ENCODE assay signal across 8 cellular contexts in genomic region chr19:42229855-42230331, GRCh38. TPM values are rescaled to one million over a fixed set of nuclear protein-coding genes. Genes with fewer than 3 reads are reported as not detected.
A peak's percentile ranks its signal among the peaks of the same experiment; 100 is the strongest.
DNase-seq lines count a peak whose midpoint lies in the region; ATAC-seq, FAIRE-seq and TF ChIP-seq lines count a peak whose summit lies in the region.
"Had no signal": no experiment of that assay in that cellular context is flagged by ENCODE, and none has a peak within 500 bp of the region (broad histone marks: within the 10 kb centered on the region; RNA-seq: fewer than 3 reads in every experiment).

No MANE protein-coding gene starts in this region.

- H3K27me3 Mint-ChIP-seq in stimulated activated naive CD8-positive, alpha-beta T cell treated with anti-CD3 and anti-CD28 coated beads, Interleukin-15, amount 100 ng/mL, for 72 hours: no peaks in the 10 kb centered on the region

- H3K9me3 ChIP-seq in K562 (replicated peaks; ENCODE audit: control insufficient read depth, insufficient read depth, low read depth, low read length): no peaks in the 10 kb centered on the region
- H3K9me3 ChIP-seq in gastroesophageal sphincter: no peaks in the 10 kb centered on the region

- peak overlapping the region; percentile 75 for H3K27ac ChIP-seq in K562 (ENCODE audit: extremely low read depth, low read depth, low read length)
- peak overlapping the region in 2 of 4 donors; percentile 14 to 20 for H3K27ac ChIP-seq in gastroesophageal sphincter

- H3K4me3 ChIP-seq in K562 (no peak overlapping the region), gastroesophageal sphincter (no peak overlapping the region)

- H3K4me1 Mint-ChIP-seq in stimulated activated naive CD8-positive, alpha-beta T cell treated with anti-CD3 and anti-CD28 coated beads, Interleukin-15, amount 100 ng/mL, for 72 hours: peaks cover 63% of the 10 kb centered on the region

- TF ChIP-seq CTCF in K562 (IDR thresholded peaks at IDR 0.05 in 2 of 3, conservative IDR thresholded peaks at IDR 0.05 in 1 of 3; ENCODE audit: insufficient read depth in 2 of 3, low read depth in 1 of 3, low read length in 3 of 3) (no peak), gastroesophageal sphincter (IDR thresholded peaks at IDR 0.05) (no peak)

- peaks cover 34% of the 10 kb centered on the region for H4K20me1 ChIP-seq in K562 (replicated peaks; ENCODE audit: control insufficient read depth, insufficient read depth, low read length)

- H3K4me2 ChIP-seq in K562 (ENCODE audit: insufficient read depth, low read length): peak overlapping the region; percentile 69

- POLR2A ChIA-PET in K562 (lab: Yijun Ruan, JAX): interaction anchor here (0.6 to 7.2 kb wide), 4 partner anchors 10 to 17 kb away, joined by 3 to 116 read pairs (median 16); partner anchors contain the start of genes DEDD2, GSK3A and ZNF526

- ATAC-seq in Right ventricle myocardium superior (ENCODE audit: poor library complexity) (no peak), left cardiac atrium (no peak), K562 (peak; percentile 94), gastroesophageal sphincter (no peak)
- ATAC-seq in stimulated activated naive CD8-positive, alpha-beta T cell treated with anti-CD3 and anti-CD28 coated beads, Interleukin-15, amount 100 ng/mL, for 72 hours: no peak

- H3K36me3 ChIP-seq in K562 (ENCODE audit: control insufficient read depth, insufficient read depth, low read length) (peaks cover 97% of the 10 kb centered on the region), gastroesophageal sphincter (peaks cover 0 to 100% of the 10 kb centered on the region in 2 donors)

- H3K4me1 ChIP-seq in K562 (replicated peaks in 1 of 2; ENCODE audit: control insufficient read depth in 2 of 2, insufficient read depth in 2 of 2, low read length in 2 of 2): peaks cover 21 to 40% of the 10 kb centered on the region in 2 experiments
- peaks cover 0 to 19% (median 3%) of the 10 kb centered on the region in 3 donors for H3K4me1 ChIP-seq in gastroesophageal sphincter

- no peak overlapping the region for H3K4me3 Mint-ChIP-seq in stimulated activated naive CD8-positive, alpha-beta T cell treated with anti-CD3 and anti-CD28 coated beads, Interleukin-15, amount 100 ng/mL, for 72 hours

- in situ Hi-C loops in K562 (cut with MboI): no loop called here

- H3K27ac Mint-ChIP-seq in stimulated activated naive CD8-positive, alpha-beta T cell treated with anti-CD3 and anti-CD28 coated beads, Interleukin-15, amount 100 ng/mL, for 72 hours: peak overlapping the region; percentile 49 to 72

- peak overlapping the region; percentile 37 to 74 for H3K9ac ChIP-seq in K562 (ENCODE audit: insufficient read depth in 1 of 2, low read depth in 2 of 2, low read length in 2 of 2)

- TF ChIP-seq POLR2A in K562 (conservative IDR thresholded peaks at IDR 0.05) (peak; percentile 59), gastroesophageal sphincter (IDR thresholded peaks at IDR 0.05) (no peak)

- peak; percentile 99 for FAIRE-seq in K562 (lab: Jason Lieb, UNC)

- H2AFZ ChIP-seq in K562 (ENCODE audit: low read depth, low read length): no peak overlapping the region

- TF ChIP-seq EP300 in K562 (IDR thresholded peaks at IDR 0.05; ENCODE audit: low read length): peak; percentile 32; the same call in 1 of the 2 replicates
- no peak for TF ChIP-seq EP300 in gastroesophageal sphincter (IDR thresholded peaks at IDR 0.05)

- BruUV-seq in K562 (replicated peaks; lab: Mats Ljungman, UMichigan): no TSS peak

- DNase-seq in Right ventricle myocardium superior (peak; percentile 27), left cardiac atrium (no peak), K562 (ENCODE audit: extremely low read depth in 1 of 4, low spot score in 3 of 4) (peak in 2 of 4 experiments; percentile 86 to 89), NCI-H2171 (lab: John Stamatoyannopoulos, UW) (no peak)
- DNase-seq in stimulated activated naive CD8-positive, alpha-beta T cell treated with anti-CD3 and anti-CD28 coated beads, Interleukin-15, amount 100 ng/mL, for 72 hours: no peak
- DNase-seq: activated effector memory CD4-positive, alpha-beta T cell treated with anti-CD3 and anti-CD28 coated beads, Interleukin-2, amount 50 U/mL, for 16 hours; C1 segment of cervical spinal cord had no signal

- 9% methylated on average over 8 of the region's 8 CpGs for WGBS in K562 (ENCODE audit: insufficient coverage, low coverage, missing lambda C conversion rate)
- 20% methylated on average over 2 of the region's 8 CpGs; no CpG with 5 or more reads in 1 of the 2 donors for WGBS in gastroesophageal sphincter (ENCODE audit: low coverage in 1 of 2), 2 donors

- H3K9me1 ChIP-seq in K562 (ENCODE audit: control insufficient read depth, insufficient read depth, low read length): peaks cover 3% of the 10 kb centered on the region

- TF ChIP-seq RAD21 in K562 (CRISPR knock-in tag; conservative IDR thresholded peaks at IDR 0.05 in 1 of 2, IDR thresholded peaks at IDR 0.05 in 1 of 2): no peak

- H3K79me2 ChIP-seq in K562 (ENCODE audit: control insufficient read depth, insufficient read depth, low read length): peaks cover 39% of the 10 kb centered on the region

- intact Hi-C loops in Right ventricle myocardium superior (cut with DNase I): no loop called here
- intact Hi-C loops in left cardiac atrium (cut with DNase I): no loop called here
- intact Hi-C loops in K562 (cut with micrococcal nuclease): loop anchor here (5.0 kb wide), 1 partner anchor 48 kb away; no protein-coding TSS in a partner anchor

- H3K9me3 Mint-ChIP-seq in stimulated activated naive CD8-positive, alpha-beta T cell treated with anti-CD3 and anti-CD28 coated beads, Interleukin-15, amount 100 ng/mL, for 72 hours: no peaks in the 10 kb centered on the region

- H3K27me3 ChIP-seq in K562 (ENCODE audit: control insufficient read depth in 2 of 2, insufficient read depth in 2 of 2, low read length in 2 of 2) (no peaks in the 10 kb centered on the region), gastroesophageal sphincter (no peaks in the 10 kb centered on the region)

- CTCF ChIA-PET in K562 (lab: Yijun Ruan, JAX; ENCODE audit: low intra/inter-chr PET ratio): no interaction called here

RNA-seq across cellular contexts. Expression of gene ZNF526, which starts 9.8 kb away (rescaled TPM):
- 5.4 TPM for total RNA-seq in Right ventricle myocardium superior
- 1 to 10 TPM; 5.1 to 6.6 TPM for total RNA-seq in left cardiac atrium
- total RNA-seq in K562 (2011; cell fraction: chromatin; rRNA removed; ENCODE audit: low replicate concordance): 21.1 and 52.8 TPM in 2 replicates
- total RNA-seq in K562 (2011; cell fraction: nucleolus; rRNA removed): 30.7 and 40.2 TPM in 2 replicates
- total RNA-seq in K562 (2011; cell fraction: nucleoplasm; rRNA removed): 23.1 and 30.6 TPM in 2 replicates
- 8.3 and 11.5 TPM in 2 replicates for total RNA-seq in K562 (2014; rRNA removed)
- 5.3 and 6.1 TPM in 2 replicates for total RNA-seq in K562 (2014; rRNA removed; fragmentation: Illumina TruSeq; extraction: Trizol)
- total RNA-seq in K562 (2015; rRNA removed; fragmentation: Illumina TruSeq; extraction: Trizol): 7.6 and 8.2 TPM in 2 replicates
- total RNA-seq in K562 (2021): 17.9 and 19.9 TPM in 2 replicates
- polyA plus RNA-seq in K562 (2011; rRNA removed): 4.2 and 8.3 TPM in 2 replicates
- polyA plus RNA-seq in K562 (2011; cell fraction: cytosol; rRNA removed): 5.2 and 8.1 TPM in 2 replicates
- 7.2 and 8.4 TPM in 2 replicates for polyA plus RNA-seq in K562 (2011; cell fraction: nucleus; rRNA removed)
- 8.0 and 13.2 TPM in 2 replicates for polyA plus RNA-seq in K562 (2012)
- polyA plus RNA-seq in K562 (2014; fragmentation: Illumina TruSeq; extraction: Trizol): 6.5 and 8.6 TPM in 2 replicates
- 1 to 10 TPM; 1.3 to 2.2 TPM for polyA plus RNA-seq in K562 (2014; fragmentation: Nextera tagmentation; extraction: Ambion mirVana)
- 6.2 and 7.4 TPM in 2 replicates for polyA plus RNA-seq in K562 (2014; rRNA removed)
- 10.0 and 13.2 TPM in 2 replicates for polyA minus RNA-seq in K562 (2011; rRNA and poly(A)+ RNA removed)
- 6.9 TPM in 2 replicates for polyA minus RNA-seq in K562 (2011; cell fraction: cytosol; rRNA and poly(A)+ RNA removed)
- polyA minus RNA-seq in K562 (2011; cell fraction: nucleus; rRNA and poly(A)+ RNA removed): 9.0 and 12.9 TPM in 2 replicates
- 10 to 100 TPM in 1 of 4 donors, 1 to 10 TPM in 3; 4.6 to 10.4 (median 7.8) TPM for total RNA-seq in gastroesophageal sphincter

RNA-seq across cellular contexts. Expression of gene DEDD2, which starts 12.4 kb away (rescaled TPM):
- total RNA-seq in Right ventricle myocardium superior (14.8 TPM), left cardiac atrium (10 to 100 TPM; 10.7 to 17.6 TPM), K562 (2014; rRNA removed) (37.5 and 53.6 TPM in 2 replicates), K562 (2014; rRNA removed; fragmentation: Illumina TruSeq; extraction: Trizol) (12.5 and 16.8 TPM in 2 replicates), K562 (2015; rRNA removed; fragmentation: Illumina TruSeq; extraction: Trizol) (24.1 and 24.5 TPM in 2 replicates), K562 (2021) (35.9 and 37.3 TPM in 2 replicates), gastroesophageal sphincter (10 to 100 TPM; 31.1 to 39.3 (median 33.4) TPM)
- 11.8 and 32.9 TPM in 2 replicates for total RNA-seq in K562 (2011; cell fraction: chromatin; rRNA removed; ENCODE audit: low replicate concordance)
- 28.2 and 29.9 TPM in 2 replicates for total RNA-seq in K562 (2011; cell fraction: nucleolus; rRNA removed)
- 20.2 and 21.2 TPM in 2 replicates for total RNA-seq in K562 (2011; cell fraction: nucleoplasm; rRNA removed)
- polyA plus RNA-seq in K562 (2011; rRNA removed) (29.2 and 36.2 TPM in 2 replicates), K562 (2014; fragmentation: Illumina TruSeq; extraction: Trizol) (31.3 and 34.0 TPM in 2 replicates), K562 (2014; fragmentation: Nextera tagmentation; extraction: Ambion mirVana) (1 to 10 TPM; 4.3 to 4.7 TPM), K562 (2014; rRNA removed) (43.0 and 47.8 TPM in 2 replicates)
- polyA plus RNA-seq in K562 (2011; cell fraction: cytosol; rRNA removed): 52.8 and 104 TPM in 2 replicates
- polyA plus RNA-seq in K562 (2011; cell fraction: nucleus; rRNA removed): 35.0 and 53.5 TPM in 2 replicates
- polyA plus RNA-seq in K562 (2012): 28.1 and 29.6 TPM in 2 replicates
- 9.9 and 15.1 TPM in 2 replicates for polyA minus RNA-seq in K562 (2011; rRNA and poly(A)+ RNA removed)
- 15.5 and 17.2 TPM in 2 replicates for polyA minus RNA-seq in K562 (2011; cell fraction: cytosol; rRNA and poly(A)+ RNA removed)
- polyA minus RNA-seq in K562 (2011; cell fraction: nucleus; rRNA and poly(A)+ RNA removed): 8.8 and 9.7 TPM in 2 replicates

RNA-seq across cellular contexts. Expression of gene GSK3A, which starts 12.5 kb away (rescaled TPM):
- total RNA-seq in Right ventricle myocardium superior (35.6 TPM), left cardiac atrium (10 to 100 TPM; 31.7 to 34.4 TPM), K562 (2014; rRNA removed) (22.7 and 25.2 TPM in 2 replicates), K562 (2014; rRNA removed; fragmentation: Illumina TruSeq; extraction: Trizol) (16.6 and 21.4 TPM in 2 replicates), K562 (2015; rRNA removed; fragmentation: Illumina TruSeq; extraction: Trizol) (31.4 and 33.3 TPM in 2 replicates), K562 (2021) (54.9 and 56.0 TPM in 2 replicates), gastroesophageal sphincter (10 to 100 TPM; 30.8 to 51.0 (median 35.1) TPM)
- 22.4 and 48.7 TPM in 2 replicates for total RNA-seq in K562 (2011; cell fraction: chromatin; rRNA removed; ENCODE audit: low replicate concordance)
- total RNA-seq in K562 (2011; cell fraction: nucleolus; rRNA removed): 25.8 and 28.0 TPM in 2 replicates
- 24.6 and 32.8 TPM in 2 replicates for total RNA-seq in K562 (2011; cell fraction: nucleoplasm; rRNA removed)
- polyA plus RNA-seq in K562 (2011; rRNA removed) (49.3 and 61.9 TPM in 2 replicates), K562 (2014; fragmentation: Illumina TruSeq; extraction: Trizol) (90.0 and 90.7 TPM in 2 replicates), K562 (2014; fragmentation: Nextera tagmentation; extraction: Ambion mirVana) (under 1 TPM; 0.62 to 0.89 TPM), K562 (2014; rRNA removed) (54.2 and 55.4 TPM in 2 replicates)
- polyA plus RNA-seq in K562 (2011; cell fraction: cytosol; rRNA removed): 72.0 and 94.0 TPM in 2 replicates
- 46.6 and 64.9 TPM in 2 replicates for polyA plus RNA-seq in K562 (2011; cell fraction: nucleus; rRNA removed)
- 48.3 and 56.6 TPM in 2 replicates for polyA plus RNA-seq in K562 (2012)
- 18.3 and 32.8 TPM in 2 replicates for polyA minus RNA-seq in K562 (2011; rRNA and poly(A)+ RNA removed)
- polyA minus RNA-seq in K562 (2011; cell fraction: cytosol; rRNA and poly(A)+ RNA removed): 31.4 and 33.4 TPM in 2 replicates
- polyA minus RNA-seq in K562 (2011; cell fraction: nucleus; rRNA and poly(A)+ RNA removed): 7.9 and 9.6 TPM in 2 replicates

RNA-seq across cellular contexts. Expression of gene ERF, which starts 25.0 kb away (rescaled TPM):
- total RNA-seq in Right ventricle myocardium superior: 42.1 TPM
- total RNA-seq in left cardiac atrium: 10 to 100 TPM; 37.9 to 50.6 TPM
- total RNA-seq in K562 (2011; cell fraction: chromatin; rRNA removed; ENCODE audit: low replicate concordance): 105 and 266 TPM in 2 replicates
- 150 and 152 TPM in 2 replicates for total RNA-seq in K562 (2011; cell fraction: nucleolus; rRNA removed)
- 89.4 and 93.6 TPM in 2 replicates for total RNA-seq in K562 (2011; cell fraction: nucleoplasm; rRNA removed)
- total RNA-seq in K562 (2014; rRNA removed): 27.1 and 29.8 TPM in 2 replicates
- 19.0 and 20.0 TPM in 2 replicates for total RNA-seq in K562 (2014; rRNA removed; fragmentation: Illumina TruSeq; extraction: Trizol)
- 26.5 and 30.0 TPM in 2 replicates for total RNA-seq in K562 (2015; rRNA removed; fragmentation: Illumina TruSeq; extraction: Trizol)
- total RNA-seq in K562 (2021): 72.7 and 75.4 TPM in 2 replicates
- 27.0 and 41.5 TPM in 2 replicates for polyA plus RNA-seq in K562 (2011; rRNA removed)
- 33.1 and 53.6 TPM in 2 replicates for polyA plus RNA-seq in K562 (2011; cell fraction: cytosol; rRNA removed)
- polyA plus RNA-seq in K562 (2011; cell fraction: nucleus; rRNA removed): 142 and 197 TPM in 2 replicates
- 34.3 and 44.0 TPM in 2 replicates for polyA plus RNA-seq in K562 (2012)
- polyA plus RNA-seq in K562 (2014; fragmentation: Illumina TruSeq; extraction: Trizol): 28.9 and 45.7 TPM in 2 replicates
- under 1 TPM; 0.03 to 0.13 TPM for polyA plus RNA-seq in K562 (2014; fragmentation: Nextera tagmentation; extraction: Ambion mirVana)
- polyA plus RNA-seq in K562 (2014; rRNA removed): 54.9 and 62.2 TPM in 2 replicates
- polyA minus RNA-seq in K562 (2011; rRNA and poly(A)+ RNA removed): 16.2 and 21.5 TPM in 2 replicates
- polyA minus RNA-seq in K562 (2011; cell fraction: cytosol; rRNA and poly(A)+ RNA removed): 31.7 and 33.0 TPM in 2 replicates
- polyA minus RNA-seq in K562 (2011; cell fraction: nucleus; rRNA and poly(A)+ RNA removed): 30.3 and 43.7 TPM in 2 replicates
- 10 to 100 TPM; 28.4 to 46.4 (median 39.9) TPM for total RNA-seq in gastroesophageal sphincter

RNA-seq across cellular contexts. Expression of gene CIC, which starts 39.2 kb away (rescaled TPM):
- total RNA-seq in Right ventricle myocardium superior (33.6 TPM), left cardiac atrium (10 to 100 TPM; 34.7 to 42.1 TPM), K562 (2014; rRNA removed) (13.6 and 13.7 TPM in 2 replicates), K562 (2014; rRNA removed; fragmentation: Illumina TruSeq; extraction: Trizol) (1.5 and 2.2 TPM in 2 replicates), K562 (2015; rRNA removed; fragmentation: Illumina TruSeq; extraction: Trizol) (8.6 and 8.7 TPM in 2 replicates), K562 (2021) (37.6 and 44.7 TPM in 2 replicates), gastroesophageal sphincter (10 to 100 TPM; 31.4 to 69.4 (median 49.0) TPM)
- 24.1 and 86.8 TPM in 2 replicates for total RNA-seq in K562 (2011; cell fraction: chromatin; rRNA removed; ENCODE audit: low replicate concordance)
- total RNA-seq in K562 (2011; cell fraction: nucleolus; rRNA removed): 64.6 and 65.9 TPM in 2 replicates
- total RNA-seq in K562 (2011; cell fraction: nucleoplasm; rRNA removed): 39.3 and 41.3 TPM in 2 replicates
- polyA plus RNA-seq in K562 (2011; rRNA removed) (3.0 and 5.8 TPM in 2 replicates), K562 (2014; fragmentation: Illumina TruSeq; extraction: Trizol) (12.0 and 21.5 TPM in 2 replicates), K562 (2014; fragmentation: Nextera tagmentation; extraction: Ambion mirVana) (under 1 TPM; 0.07 to 0.13 TPM), K562 (2014; rRNA removed) (18.9 and 19.9 TPM in 2 replicates)
- polyA plus RNA-seq in K562 (2011; cell fraction: cytosol; rRNA removed): 4.3 and 10.0 TPM in 2 replicates
- 37.3 and 64.7 TPM in 2 replicates for polyA plus RNA-seq in K562 (2011; cell fraction: nucleus; rRNA removed)
- 24.4 and 27.9 TPM in 2 replicates for polyA plus RNA-seq in K562 (2012)
- polyA minus RNA-seq in K562 (2011; rRNA and poly(A)+ RNA removed): 1.8 and 2.4 TPM in 2 replicates
- 12.8 and 21.3 TPM in 2 replicates for polyA minus RNA-seq in K562 (2011; cell fraction: cytosol; rRNA and poly(A)+ RNA removed)
- polyA minus RNA-seq in K562 (2011; cell fraction: nucleus; rRNA and poly(A)+ RNA removed): 14.4 and 16.6 TPM in 2 replicates
